Comparison of ENCODE assay signal across 1 cellular context in the genomic region with DNA sequence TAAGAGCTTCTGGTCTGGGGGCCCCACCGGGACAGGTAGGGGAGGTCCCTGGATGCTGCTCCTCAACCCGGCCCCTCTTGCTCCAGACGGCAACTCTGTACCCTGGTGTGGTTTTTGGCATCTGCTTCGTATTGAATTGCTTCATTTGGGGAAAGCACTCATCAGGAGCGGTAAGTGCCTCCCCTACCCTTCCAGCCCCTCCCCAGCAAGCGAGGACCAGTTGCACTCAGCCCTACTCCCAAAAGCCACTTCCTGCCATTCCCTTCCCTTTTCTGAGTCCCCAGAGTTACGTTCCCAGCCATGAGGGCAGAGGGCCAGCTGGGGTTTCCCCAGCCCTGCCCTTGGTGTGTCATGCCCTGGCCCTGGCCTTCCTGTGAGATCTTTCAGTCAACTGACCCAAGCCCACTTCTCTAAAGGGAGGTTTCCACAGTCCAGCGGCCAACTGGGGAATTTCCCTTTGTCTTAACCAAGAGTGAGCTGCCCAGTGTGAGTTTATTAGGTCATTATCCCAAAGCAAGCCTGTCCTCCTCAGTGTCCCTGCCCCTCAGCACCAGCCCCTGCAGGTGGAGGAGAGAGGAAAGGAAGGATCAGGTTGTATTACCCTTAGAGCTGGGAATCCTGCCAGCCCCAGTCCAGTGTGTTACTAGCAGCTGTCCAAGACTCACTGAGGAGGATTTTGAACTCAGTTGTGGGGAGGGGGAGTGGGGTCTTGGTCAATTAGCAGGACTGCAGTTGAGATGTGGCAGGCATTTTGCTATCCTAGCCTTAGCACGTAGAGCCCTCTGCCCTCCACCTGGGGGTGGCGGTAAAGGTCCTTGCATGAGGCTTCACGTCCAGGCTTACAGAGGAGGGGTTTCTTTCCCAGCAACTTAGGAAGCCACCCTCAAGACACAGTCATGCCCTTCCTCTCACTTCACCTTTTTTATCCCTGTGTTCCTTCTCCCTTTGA.
TF ChIP-seq lines count a peak whose summit lies in the region.

No MANE protein-coding gene starts in this region.

TF ChIP-seq in HepG2, 621 proteins besides CTCF, POLR2A, EP300 and RAD21 (continued from another document and continues in another):
- no peak for TF ChIP-seq ZNF772 (CRISPR knock-in tag; IDR thresholded peaks at IDR 0.05)
- TF ChIP-seq, protein P1, sequence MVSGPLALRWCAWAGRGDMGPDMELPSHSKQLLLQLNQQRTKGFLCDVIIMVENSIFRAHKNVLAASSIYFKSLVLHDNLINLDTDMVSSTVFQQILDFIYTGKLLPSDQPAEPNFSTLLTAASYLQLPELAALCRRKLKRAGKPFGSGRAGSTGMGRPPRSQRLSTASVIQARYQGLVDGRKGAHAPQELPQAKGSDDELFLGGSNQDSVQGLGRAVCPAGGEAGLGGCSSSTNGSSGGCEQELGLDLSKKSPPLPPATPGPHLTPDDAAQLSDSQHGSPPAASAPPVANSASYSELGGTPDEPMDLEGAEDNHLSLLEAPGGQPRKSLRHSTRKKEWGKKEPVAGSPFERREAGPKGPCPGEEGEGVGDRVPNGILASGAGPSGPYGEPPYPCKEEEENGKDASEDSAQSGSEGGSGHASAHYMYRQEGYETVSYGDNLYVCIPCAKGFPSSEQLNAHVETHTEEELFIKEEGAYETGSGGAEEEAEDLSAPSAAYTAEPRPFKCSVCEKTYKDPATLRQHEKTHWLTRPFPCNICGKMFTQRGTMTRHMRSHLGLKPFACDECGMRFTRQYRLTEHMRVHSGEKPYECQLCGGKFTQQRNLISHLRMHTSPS (CRISPR knock-in tag; IDR thresholded peaks at IDR 0.05; ENCODE audit: low read depth) = peak; percentile 44; the same call in 1 of the 2 replicates
- peak; percentile 17; the same call in 1 of the 2 replicates for TF ChIP-seq MED1 (CRISPR knock-in tag; IDR thresholded peaks at IDR 0.05)
- peak; percentile 76 for TF ChIP-seq ZNF687 (CRISPR knock-in tag; IDR thresholded peaks at IDR 0.05)
- TF ChIP-seq, protein P2, sequence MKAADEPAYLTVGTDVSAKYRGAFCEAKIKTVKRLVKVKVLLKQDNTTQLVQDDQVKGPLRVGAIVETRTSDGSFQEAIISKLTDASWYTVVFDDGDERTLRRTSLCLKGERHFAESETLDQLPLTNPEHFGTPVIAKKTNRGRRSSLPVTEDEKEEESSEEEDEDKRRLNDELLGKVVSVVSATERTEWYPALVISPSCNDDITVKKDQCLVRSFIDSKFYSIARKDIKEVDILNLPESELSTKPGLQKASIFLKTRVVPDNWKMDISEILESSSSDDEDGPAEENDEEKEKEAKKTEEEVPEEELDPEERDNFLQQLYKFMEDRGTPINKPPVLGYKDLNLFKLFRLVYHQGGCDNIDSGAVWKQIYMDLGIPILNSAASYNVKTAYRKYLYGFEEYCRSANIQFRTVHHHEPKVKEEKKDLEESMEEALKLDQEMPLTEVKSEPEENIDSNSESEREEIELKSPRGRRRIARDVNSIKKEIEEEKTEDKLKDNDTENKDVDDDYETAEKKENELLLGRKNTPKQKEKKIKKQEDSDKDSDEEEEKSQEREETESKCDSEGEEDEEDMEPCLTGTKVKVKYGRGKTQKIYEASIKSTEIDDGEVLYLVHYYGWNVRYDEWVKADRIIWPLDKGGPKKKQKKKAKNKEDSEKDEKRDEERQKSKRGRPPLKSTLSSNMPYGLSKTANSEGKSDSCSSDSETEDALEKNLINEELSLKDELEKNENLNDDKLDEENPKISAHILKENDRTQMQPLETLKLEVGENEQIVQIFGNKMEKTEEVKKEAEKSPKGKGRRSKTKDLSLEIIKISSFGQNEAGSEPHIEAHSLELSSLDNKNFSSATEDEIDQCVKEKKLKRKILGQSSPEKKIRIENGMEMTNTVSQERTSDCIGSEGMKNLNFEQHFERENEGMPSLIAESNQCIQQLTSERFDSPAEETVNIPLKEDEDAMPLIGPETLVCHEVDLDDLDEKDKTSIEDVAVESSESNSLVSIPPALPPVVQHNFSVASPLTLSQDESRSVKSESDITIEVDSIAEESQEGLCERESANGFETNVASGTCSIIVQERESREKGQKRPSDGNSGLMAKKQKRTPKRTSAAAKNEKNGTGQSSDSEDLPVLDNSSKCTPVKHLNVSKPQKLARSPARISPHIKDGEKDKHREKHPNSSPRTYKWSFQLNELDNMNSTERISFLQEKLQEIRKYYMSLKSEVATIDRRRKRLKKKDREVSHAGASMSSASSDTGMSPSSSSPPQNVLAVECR (CRISPR knock-in tag; IDR thresholded peaks at IDR 0.05; ENCODE audit: borderline replicate concordance) = peak; percentile 43; the same call in 1 of the 2 replicates
- peak; percentile 87; the same call in 1 of the 2 replicates for TF ChIP-seq RELA (CRISPR knock-in tag; IDR thresholded peaks at IDR 0.05)
- TF ChIP-seq ZNF501 (CRISPR knock-in tag; IDR thresholded peaks at IDR 0.05) = peak; percentile 27; the same call in 1 of the 2 replicates
- TF ChIP-seq SIX1 (CRISPR knock-in tag; IDR thresholded peaks at IDR 0.05; ENCODE audit: borderline replicate concordance) = no peak
- no peak for TF ChIP-seq ZNF253 (CRISPR knock-in tag; IDR thresholded peaks at IDR 0.05; ENCODE audit: borderline replicate concordance)
- no peak for TF ChIP-seq ZNF569 (CRISPR knock-in tag; IDR thresholded peaks at IDR 0.05; ENCODE audit: borderline replicate concordance)
- peak; percentile 31; the same call in 1 of the 2 replicates for TF ChIP-seq ZNF274 (CRISPR knock-in tag; IDR thresholded peaks at IDR 0.05)
- TF ChIP-seq RBM22 (optimal IDR thresholded peaks at IDR 0.05; ENCODE audit: low read length) = peak; percentile 88
- TF ChIP-seq KDM3A (CRISPR knock-in tag; IDR thresholded peaks at IDR 0.05; ENCODE audit: low read depth) = no peak
- TF ChIP-seq, protein P3, sequence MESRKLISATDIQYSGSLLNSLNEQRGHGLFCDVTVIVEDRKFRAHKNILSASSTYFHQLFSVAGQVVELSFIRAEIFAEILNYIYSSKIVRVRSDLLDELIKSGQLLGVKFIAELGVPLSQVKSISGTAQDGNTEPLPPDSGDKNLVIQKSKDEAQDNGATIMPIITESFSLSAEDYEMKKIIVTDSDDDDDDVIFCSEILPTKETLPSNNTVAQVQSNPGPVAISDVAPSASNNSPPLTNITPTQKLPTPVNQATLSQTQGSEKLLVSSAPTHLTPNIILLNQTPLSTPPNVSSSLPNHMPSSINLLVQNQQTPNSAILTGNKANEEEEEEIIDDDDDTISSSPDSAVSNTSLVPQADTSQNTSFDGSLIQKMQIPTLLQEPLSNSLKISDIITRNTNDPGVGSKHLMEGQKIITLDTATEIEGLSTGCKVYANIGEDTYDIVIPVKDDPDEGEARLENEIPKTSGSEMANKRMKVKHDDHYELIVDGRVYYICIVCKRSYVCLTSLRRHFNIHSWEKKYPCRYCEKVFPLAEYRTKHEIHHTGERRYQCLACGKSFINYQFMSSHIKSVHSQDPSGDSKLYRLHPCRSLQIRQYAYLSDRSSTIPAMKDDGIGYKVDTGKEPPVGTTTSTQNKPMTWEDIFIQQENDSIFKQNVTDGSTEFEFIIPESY (CRISPR knock-in tag; IDR thresholded peaks at IDR 0.05) = peak; percentile 98
- TF ChIP-seq, protein P4, sequence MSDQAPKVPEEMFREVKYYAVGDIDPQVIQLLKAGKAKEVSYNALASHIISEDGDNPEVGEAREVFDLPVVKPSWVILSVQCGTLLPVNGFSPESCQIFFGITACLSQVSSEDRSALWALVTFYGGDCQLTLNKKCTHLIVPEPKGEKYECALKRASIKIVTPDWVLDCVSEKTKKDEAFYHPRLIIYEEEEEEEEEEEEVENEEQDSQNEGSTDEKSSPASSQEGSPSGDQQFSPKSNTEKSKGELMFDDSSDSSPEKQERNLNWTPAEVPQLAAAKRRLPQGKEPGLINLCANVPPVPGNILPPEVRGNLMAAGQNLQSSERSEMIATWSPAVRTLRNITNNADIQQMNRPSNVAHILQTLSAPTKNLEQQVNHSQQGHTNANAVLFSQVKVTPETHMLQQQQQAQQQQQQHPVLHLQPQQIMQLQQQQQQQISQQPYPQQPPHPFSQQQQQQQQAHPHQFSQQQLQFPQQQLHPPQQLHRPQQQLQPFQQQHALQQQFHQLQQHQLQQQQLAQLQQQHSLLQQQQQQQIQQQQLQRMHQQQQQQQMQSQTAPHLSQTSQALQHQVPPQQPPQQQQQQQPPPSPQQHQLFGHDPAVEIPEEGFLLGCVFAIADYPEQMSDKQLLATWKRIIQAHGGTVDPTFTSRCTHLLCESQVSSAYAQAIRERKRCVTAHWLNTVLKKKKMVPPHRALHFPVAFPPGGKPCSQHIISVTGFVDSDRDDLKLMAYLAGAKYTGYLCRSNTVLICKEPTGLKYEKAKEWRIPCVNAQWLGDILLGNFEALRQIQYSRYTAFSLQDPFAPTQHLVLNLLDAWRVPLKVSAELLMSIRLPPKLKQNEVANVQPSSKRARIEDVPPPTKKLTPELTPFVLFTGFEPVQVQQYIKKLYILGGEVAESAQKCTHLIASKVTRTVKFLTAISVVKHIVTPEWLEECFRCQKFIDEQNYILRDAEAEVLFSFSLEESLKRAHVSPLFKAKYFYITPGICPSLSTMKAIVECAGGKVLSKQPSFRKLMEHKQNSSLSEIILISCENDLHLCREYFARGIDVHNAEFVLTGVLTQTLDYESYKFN (CRISPR knock-in tag; conservative IDR thresholded peaks at IDR 0.05) = peak; percentile 42; the same call in 1 of the 2 replicates
- peak; percentile 27; the same call in 1 of the 3 replicates for TF ChIP-seq MXI1 (IDR thresholded peaks at IDR 0.05; ENCODE audit: borderline replicate concordance, low read depth, low read length)
- TF ChIP-seq STAG1 (CRISPR knock-in tag; IDR thresholded peaks at IDR 0.05) = peak; percentile 91
- 0 out of 2 replicates have a peak, but pooled peaks have one; percentile 19 for TF ChIP-seq AHR (CRISPR knock-in tag; IDR thresholded peaks at IDR 0.05)
- TF ChIP-seq RNF219 (CRISPR knock-in tag; IDR thresholded peaks at IDR 0.05) = no peak
- TF ChIP-seq FOXM1 (CRISPR knock-in tag; IDR thresholded peaks at IDR 0.05) = no peak
- TF ChIP-seq ZMYM4 (CRISPR knock-in tag; IDR thresholded peaks at IDR 0.05) = peak; percentile 50; the same call in 1 of the 2 replicates
- TF ChIP-seq, protein P5, sequence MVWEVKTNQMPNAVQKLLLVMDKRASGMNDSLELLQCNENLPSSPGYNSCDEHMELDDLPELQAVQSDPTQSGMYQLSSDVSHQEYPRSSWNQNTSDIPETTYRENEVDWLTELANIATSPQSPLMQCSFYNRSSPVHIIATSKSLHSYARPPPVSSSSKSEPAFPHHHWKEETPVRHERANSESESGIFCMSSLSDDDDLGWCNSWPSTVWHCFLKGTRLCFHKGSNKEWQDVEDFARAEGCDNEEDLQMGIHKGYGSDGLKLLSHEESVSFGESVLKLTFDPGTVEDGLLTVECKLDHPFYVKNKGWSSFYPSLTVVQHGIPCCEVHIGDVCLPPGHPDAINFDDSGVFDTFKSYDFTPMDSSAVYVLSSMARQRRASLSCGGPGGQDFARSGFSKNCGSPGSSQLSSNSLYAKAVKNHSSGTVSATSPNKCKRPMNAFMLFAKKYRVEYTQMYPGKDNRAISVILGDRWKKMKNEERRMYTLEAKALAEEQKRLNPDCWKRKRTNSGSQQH (CRISPR knock-in tag; IDR thresholded peaks at IDR 0.05; ENCODE audit: low read depth) = 0 out of 2 replicates have a peak, but pooled peaks have one; percentile 14
- TF ChIP-seq ZMAT3 (CRISPR knock-in tag; conservative IDR thresholded peaks at IDR 0.05) = no peak; the same call in 1 of the 2 replicates
- 0 out of 2 replicates have a peak, but pooled peaks have one; percentile 18 for TF ChIP-seq ZNF607 (CRISPR knock-in tag; IDR thresholded peaks at IDR 0.05; ENCODE audit: borderline replicate concordance)
- TF ChIP-seq, protein P6, sequence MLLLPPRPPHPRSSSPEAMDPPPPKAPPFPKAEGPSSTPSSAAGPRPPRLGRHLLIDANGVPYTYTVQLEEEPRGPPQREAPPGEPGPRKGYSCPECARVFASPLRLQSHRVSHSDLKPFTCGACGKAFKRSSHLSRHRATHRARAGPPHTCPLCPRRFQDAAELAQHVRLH (CRISPR knock-in tag; IDR thresholded peaks at IDR 0.05; ENCODE audit: borderline replicate concordance, low read depth) = 0 out of 2 replicates have a peak, but pooled peaks have one; percentile 51
- TF ChIP-seq ZFX (CRISPR knock-in tag; IDR thresholded peaks at IDR 0.05; ENCODE audit: low read depth) = peak; percentile 16; the same call in 1 of the 2 replicates
- TF ChIP-seq ATAD3A (CRISPR knock-in tag; IDR thresholded peaks at IDR 0.05) = no peak
